In the genomic region with DNA sequence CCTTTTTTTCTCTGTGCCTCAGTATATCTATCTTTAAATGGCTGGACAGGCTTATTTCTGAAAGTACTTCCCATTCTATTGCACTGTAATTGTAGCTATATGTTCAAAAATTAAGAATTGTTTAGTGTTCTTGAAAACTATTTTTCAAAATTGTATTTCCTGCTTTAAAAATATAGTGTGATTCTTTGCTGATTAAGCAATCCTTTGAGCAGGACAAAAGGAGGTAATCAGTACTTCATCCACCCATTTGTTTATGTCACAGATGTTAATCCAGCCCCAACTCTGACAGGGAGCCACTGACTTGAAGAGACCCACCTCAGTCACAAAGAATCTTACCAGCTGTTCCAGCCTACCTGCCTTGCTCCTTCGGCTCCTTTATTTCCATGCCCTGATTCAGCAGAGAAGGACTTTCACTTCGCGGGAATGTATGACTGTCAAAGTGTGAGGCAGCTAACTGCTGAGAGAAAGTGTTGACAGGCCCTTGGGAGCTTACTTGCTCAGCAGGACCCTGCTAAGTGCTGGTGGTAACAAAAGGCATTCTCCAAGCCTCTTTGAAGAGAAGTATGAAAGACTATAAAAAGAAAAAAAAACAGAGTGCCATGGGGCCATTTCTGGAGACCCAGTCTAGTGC, we compare ENCODE assay signal across 19 cellular contexts.
DNase-seq lines count a peak whose midpoint lies in the region; ATAC-seq and TF ChIP-seq lines count a peak whose summit lies in the region.
"Had no signal": no experiment of that assay in that cellular context is flagged by ENCODE, and none has a peak within 500 bp of the region (broad histone marks: within the 10 kb centered on the region; RNA-seq: fewer than 3 reads in every experiment).

No MANE protein-coding gene starts in this region.

- no peaks in the 10 kb centered on the region for H3K9me3 ChIP-seq in heart left ventricle
- H3K9me3 ChIP-seq: BLaER1, mucosa of descending colon had no signal

- no peaks in the 10 kb centered on the region for H3K27me3 ChIP-seq in heart left ventricle
- H3K27me3 ChIP-seq: BLaER1 had no signal

- no peak overlapping the region for H3K27ac ChIP-seq in heart left ventricle
- H3K27ac ChIP-seq: BLaER1 had no signal

- H3K4me1 ChIP-seq in heart left ventricle = peaks cover 0 to 2% (median 0%) of the 10 kb centered on the region in 12 donors

- TF ChIP-seq POLR2A in heart left ventricle (IDR thresholded peaks at IDR 0.05) = no peak

- intact Hi-C loops in left cardiac atrium (cut with DNase I) = no loop called here
- intact Hi-C loops in heart left ventricle (cut with DNase I) = loop anchor here in 2 of 10 donors (5.0 to 10.0 kb wide), 2 partner anchors 68 to 616 kb away; no protein-coding TSS in a partner anchor

- H3K4me3 Mint-ChIP-seq in activated T-cell treated with anti-CD3 and anti-CD28 coated beads, Interleukin-2, amount 50 U/mL, for 4 hours = no peak overlapping the region
- no peak overlapping the region for H3K4me3 Mint-ChIP-seq in immature natural killer cell
- H3K4me3 Mint-ChIP-seq: activated CD4-positive, alpha-beta T cell treated with anti-CD3 and anti-CD28 coated beads, Interleukin-2, amount 10 ng/mL, durations not matched to agents 7 days and 5 days had no signal

- H3K36me3 ChIP-seq in heart left ventricle = no peaks in the 10 kb centered on the region
- H3K36me3 ChIP-seq: BLaER1 had no signal

- ATAC-seq in left cardiac atrium (peak; percentile 55 to 61), heart left ventricle (no peak), HG02678 (IDR thresholded peaks at IDR 0.05; ENCODE audit: unreplicated experiment) (no peak)
- ATAC-seq in activated T-cell treated with anti-CD3 and anti-CD28 coated beads, Interleukin-2, amount 50 U/mL, for 4 hours = no peak
- no peak for ATAC-seq in activated naive CD4-positive, alpha-beta T cell treated with anti-CD3 and anti-CD28 coated beads, Interleukin-2, amount 50 U/mL, for 72 hours
- ATAC-seq: mucosa of descending colon, PC-3 had no signal

- no peak overlapping the region for H3K4me3 ChIP-seq in heart left ventricle
- H3K4me3 ChIP-seq: BLaER1, mucosa of descending colon had no signal

- H3K36me3 Mint-ChIP-seq in activated T-cell treated with anti-CD3 and anti-CD28 coated beads, Interleukin-2, amount 50 U/mL, for 4 hours (ENCODE audit: insufficient read depth) = no peaks in the 10 kb centered on the region
- H3K36me3 Mint-ChIP-seq in activated naive CD4-positive, alpha-beta T cell treated with anti-CD3 and anti-CD28 coated beads, Interleukin-2, amount 50 U/mL, for 72 hours = no peaks in the 10 kb centered on the region
- H3K36me3 Mint-ChIP-seq in immature natural killer cell = no peaks in the 10 kb centered on the region

- no peak for TF ChIP-seq CTCF in heart left ventricle (IDR thresholded peaks at IDR 0.05)

- no peak overlapping the region for H3K27ac Mint-ChIP-seq in activated naive CD4-positive, alpha-beta T cell treated with anti-CD3 and anti-CD28 coated beads, Interleukin-2, amount 50 U/mL, for 72 hours
- no peak overlapping the region for H3K27ac Mint-ChIP-seq in immature natural killer cell
- H3K27ac Mint-ChIP-seq: activated CD4-positive, alpha-beta T cell treated with anti-CD3 and anti-CD28 coated beads, Interleukin-2, amount 10 ng/mL, durations not matched to agents 7 days and 5 days had no signal

- H3K9me3 Mint-ChIP-seq in activated T-cell treated with anti-CD3 and anti-CD28 coated beads, Interleukin-2, amount 50 U/mL, for 4 hours = peaks cover 5% of the 10 kb centered on the region
- peaks cover 5 to 10% of the 10 kb centered on the region in 2 donors for H3K9me3 Mint-ChIP-seq in activated naive CD4-positive, alpha-beta T cell treated with anti-CD3 and anti-CD28 coated beads, Interleukin-2, amount 50 U/mL, for 72 hours
- H3K9me3 Mint-ChIP-seq in immature natural killer cell = peaks cover 3 to 21% (median 11%) of the 10 kb centered on the region in 6 donors
- H3K9me3 Mint-ChIP-seq: activated CD4-positive, alpha-beta T cell treated with anti-CD3 and anti-CD28 coated beads, Interleukin-2, amount 10 ng/mL, durations not matched to agents 7 days and 5 days had no signal

- H3K27me3 Mint-ChIP-seq in activated T-cell treated with anti-CD3 and anti-CD28 coated beads, Interleukin-2, amount 50 U/mL, for 4 hours (ENCODE audit: low read depth) = no peaks in the 10 kb centered on the region
- H3K27me3 Mint-ChIP-seq in immature natural killer cell (ENCODE audit: low read depth in 3 of 3) = peaks cover 0 to 3% (median 0%) of the 10 kb centered on the region in 3 donors
- H3K27me3 Mint-ChIP-seq: activated CD4-positive, alpha-beta T cell treated with anti-CD3 and anti-CD28 coated beads, Interleukin-2, amount 10 ng/mL, durations not matched to agents 7 days and 5 days had no signal

- no peaks in the 10 kb centered on the region for H3K4me1 Mint-ChIP-seq in activated T-cell treated with anti-CD3 and anti-CD28 coated beads, Interleukin-2, amount 50 U/mL, for 4 hours (ENCODE audit: low read depth)
- no peaks in the 10 kb centered on the region for H3K4me1 Mint-ChIP-seq in immature natural killer cell
- H3K4me1 Mint-ChIP-seq: activated CD4-positive, alpha-beta T cell treated with anti-CD3 and anti-CD28 coated beads, Interleukin-2, amount 10 ng/mL, durations not matched to agents 7 days and 5 days had no signal

- 10 to 25% (median 12%) methylated on average over 3 of the region's 3 CpGs for WGBS in heart left ventricle, 4 donors

- DNase-seq in left cardiac atrium (no peak), heart left ventricle (no peak), astrocyte of the hippocampus (ENCODE audit: low read depth, low spot score) (peak; percentile 12), islet precursor cell (peak; percentile 69), immature natural killer cell (no peak)
- DNase-seq in activated T-cell treated with anti-CD3 and anti-CD28 coated beads, Interleukin-2, amount 50 U/mL, for 4 hours = no peak
- DNase-seq in activated naive CD4-positive, alpha-beta T cell treated with anti-CD3 and anti-CD28 coated beads, Interleukin-2, amount 50 U/mL, for 72 hours (ENCODE audit: low spot score in 2 of 2) = no peak
- DNase-seq: activated CD4-positive, alpha-beta T cell treated with anti-CD3 and anti-CD28 coated beads, Interleukin-2, amount 10 ng/mL, durations not matched to agents 7 days and 5 days; Calu3; central memory CD4-positive, alpha-beta T cell; MM.1S; mucosa of descending colon; NCI-H146; NCI-H82; PC-3; SHP77 treated with DMSO at 0.1 percent for 48 hours; stimulated activated CD8-positive, alpha-beta memory T cell treated with anti-CD3 and anti-CD28 coated beads, Interleukin-4, amount 100 ng/mL, for 48 hours had no signal

Comparison
In these comparisons a context has a peak if more than half of its experiments do, and no peak if none do; other contexts are left out.
1. ATAC-seq: peak in left cardiac atrium (2 of 2); none in heart left ventricle (0 of 4), HG02678 (single experiment), activated T-cell treated with anti-CD3 and anti-CD28 coated beads, Interleukin-2, amount 50 U/mL, for 4 hours (0 of 2) and activated naive CD4-positive, alpha-beta T cell treated with anti-CD3 and anti-CD28 coated beads, Interleukin-2, amount 50 U/mL, for 72 hours (0 of 2).
2. DNase-seq: peak in astrocyte of the hippocampus (single experiment) and islet precursor cell (single experiment); none in left cardiac atrium (single experiment), heart left ventricle (0 of 5), activated T-cell treated with anti-CD3 and anti-CD28 coated beads, Interleukin-2, amount 50 U/mL, for 4 hours (single experiment), activated naive CD4-positive, alpha-beta T cell treated with anti-CD3 and anti-CD28 coated beads, Interleukin-2, amount 50 U/mL, for 72 hours (0 of 2) and immature natural killer cell (0 of 3).